In the genomic region with DNA sequence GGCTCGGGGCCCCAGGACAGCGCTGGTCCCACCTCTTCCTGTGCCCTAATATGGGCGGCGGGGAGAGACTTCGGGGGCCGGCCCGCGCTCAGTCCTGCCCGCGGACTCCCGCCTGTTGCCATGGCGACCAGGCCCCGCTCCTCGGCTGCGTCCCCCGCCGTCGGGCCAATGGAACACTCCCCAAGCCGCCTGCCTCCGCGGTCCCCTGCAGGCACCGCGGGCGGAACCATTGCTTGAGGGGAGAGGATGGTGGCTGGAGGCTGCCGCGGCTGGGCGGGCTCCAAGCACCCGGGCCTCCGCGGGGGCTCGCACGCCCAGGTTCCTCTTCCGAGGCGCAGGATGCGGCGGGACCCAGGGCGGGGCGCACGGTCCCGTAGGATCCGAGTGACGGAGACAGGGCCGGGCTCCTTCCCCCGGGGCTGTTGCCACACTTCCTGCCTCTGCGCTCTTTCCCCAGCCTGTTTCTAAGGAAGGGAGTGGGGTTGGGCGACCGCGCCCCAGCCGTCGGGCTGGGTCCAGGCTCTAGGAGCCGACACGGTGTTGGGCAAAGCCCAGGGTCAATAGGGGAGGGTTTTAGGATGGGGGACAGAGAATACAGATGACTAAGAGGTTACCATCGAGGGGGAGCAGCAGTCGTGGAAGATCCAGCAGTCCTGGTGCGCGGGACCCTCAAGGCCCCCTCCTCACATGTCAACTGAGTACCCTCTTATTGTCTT, we compare ENCODE assay signal across 1 cellular context.
TF ChIP-seq lines count a peak whose summit lies in the region.

No MANE protein-coding gene starts in this region.

TF ChIP-seq in WTC11, 78 proteins besides CTCF, POLR2A, EP300 and RAD21 (continued from another document):
- TF ChIP-seq, protein P1, sequence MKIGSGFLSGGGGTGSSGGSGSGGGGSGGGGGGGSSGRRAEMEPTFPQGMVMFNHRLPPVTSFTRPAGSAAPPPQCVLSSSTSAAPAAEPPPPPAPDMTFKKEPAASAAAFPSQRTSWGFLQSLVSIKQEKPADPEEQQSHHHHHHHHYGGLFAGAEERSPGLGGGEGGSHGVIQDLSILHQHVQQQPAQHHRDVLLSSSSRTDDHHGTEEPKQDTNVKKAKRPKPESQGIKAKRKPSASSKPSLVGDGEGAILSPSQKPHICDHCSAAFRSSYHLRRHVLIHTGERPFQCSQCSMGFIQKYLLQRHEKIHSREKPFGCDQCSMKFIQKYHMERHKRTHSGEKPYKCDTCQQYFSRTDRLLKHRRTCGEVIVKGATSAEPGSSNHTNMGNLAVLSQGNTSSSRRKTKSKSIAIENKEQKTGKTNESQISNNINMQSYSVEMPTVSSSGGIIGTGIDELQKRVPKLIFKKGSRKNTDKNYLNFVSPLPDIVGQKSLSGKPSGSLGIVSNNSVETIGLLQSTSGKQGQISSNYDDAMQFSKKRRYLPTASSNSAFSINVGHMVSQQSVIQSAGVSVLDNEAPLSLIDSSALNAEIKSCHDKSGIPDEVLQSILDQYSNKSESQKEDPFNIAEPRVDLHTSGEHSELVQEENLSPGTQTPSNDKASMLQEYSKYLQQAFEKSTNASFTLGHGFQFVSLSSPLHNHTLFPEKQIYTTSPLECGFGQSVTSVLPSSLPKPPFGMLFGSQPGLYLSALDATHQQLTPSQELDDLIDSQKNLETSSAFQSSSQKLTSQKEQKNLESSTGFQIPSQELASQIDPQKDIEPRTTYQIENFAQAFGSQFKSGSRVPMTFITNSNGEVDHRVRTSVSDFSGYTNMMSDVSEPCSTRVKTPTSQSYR (CRISPR knock-in tag; IDR thresholded peaks at IDR 0.05), result no peak
- TF ChIP-seq MXD4 (CRISPR knock-in tag; IDR thresholded peaks at IDR 0.05; ENCODE audit: borderline replicate concordance), result no peak
- no peak for TF ChIP-seq CREB1 (CRISPR knock-in tag; IDR thresholded peaks at IDR 0.05)
- TF ChIP-seq, protein P2, sequence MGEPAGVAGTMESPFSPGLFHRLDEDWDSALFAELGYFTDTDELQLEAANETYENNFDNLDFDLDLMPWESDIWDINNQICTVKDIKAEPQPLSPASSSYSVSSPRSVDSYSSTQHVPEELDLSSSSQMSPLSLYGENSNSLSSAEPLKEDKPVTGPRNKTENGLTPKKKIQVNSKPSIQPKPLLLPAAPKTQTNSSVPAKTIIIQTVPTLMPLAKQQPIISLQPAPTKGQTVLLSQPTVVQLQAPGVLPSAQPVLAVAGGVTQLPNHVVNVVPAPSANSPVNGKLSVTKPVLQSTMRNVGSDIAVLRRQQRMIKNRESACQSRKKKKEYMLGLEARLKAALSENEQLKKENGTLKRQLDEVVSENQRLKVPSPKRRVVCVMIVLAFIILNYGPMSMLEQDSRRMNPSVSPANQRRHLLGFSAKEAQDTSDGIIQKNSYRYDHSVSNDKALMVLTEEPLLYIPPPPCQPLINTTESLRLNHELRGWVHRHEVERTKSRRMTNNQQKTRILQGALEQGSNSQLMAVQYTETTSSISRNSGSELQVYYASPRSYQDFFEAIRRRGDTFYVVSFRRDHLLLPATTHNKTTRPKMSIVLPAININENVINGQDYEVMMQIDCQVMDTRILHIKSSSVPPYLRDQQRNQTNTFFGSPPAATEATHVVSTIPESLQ (CRISPR knock-in tag; IDR thresholded peaks at IDR 0.05), result no peak
- peak; percentile 42; the same call in 1 of the 2 replicates for TF ChIP-seq ZBTB21 (CRISPR knock-in tag; IDR thresholded peaks at IDR 0.05; ENCODE audit: borderline replicate concordance)
- no peak for TF ChIP-seq ZNF423 (CRISPR knock-in tag; IDR thresholded peaks at IDR 0.05)
- no peak for TF ChIP-seq ZNF317 (CRISPR knock-in tag; IDR thresholded peaks at IDR 0.05; ENCODE audit: borderline replicate concordance, low read depth)
- TF ChIP-seq, protein P3, sequence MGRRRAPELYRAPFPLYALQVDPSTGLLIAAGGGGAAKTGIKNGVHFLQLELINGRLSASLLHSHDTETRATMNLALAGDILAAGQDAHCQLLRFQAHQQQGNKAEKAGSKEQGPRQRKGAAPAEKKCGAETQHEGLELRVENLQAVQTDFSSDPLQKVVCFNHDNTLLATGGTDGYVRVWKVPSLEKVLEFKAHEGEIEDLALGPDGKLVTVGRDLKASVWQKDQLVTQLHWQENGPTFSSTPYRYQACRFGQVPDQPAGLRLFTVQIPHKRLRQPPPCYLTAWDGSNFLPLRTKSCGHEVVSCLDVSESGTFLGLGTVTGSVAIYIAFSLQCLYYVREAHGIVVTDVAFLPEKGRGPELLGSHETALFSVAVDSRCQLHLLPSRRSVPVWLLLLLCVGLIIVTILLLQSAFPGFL (CRISPR knock-in tag; IDR thresholded peaks at IDR 0.05; ENCODE audit: borderline replicate concordance), result no peak
- TF ChIP-seq, protein P4, sequence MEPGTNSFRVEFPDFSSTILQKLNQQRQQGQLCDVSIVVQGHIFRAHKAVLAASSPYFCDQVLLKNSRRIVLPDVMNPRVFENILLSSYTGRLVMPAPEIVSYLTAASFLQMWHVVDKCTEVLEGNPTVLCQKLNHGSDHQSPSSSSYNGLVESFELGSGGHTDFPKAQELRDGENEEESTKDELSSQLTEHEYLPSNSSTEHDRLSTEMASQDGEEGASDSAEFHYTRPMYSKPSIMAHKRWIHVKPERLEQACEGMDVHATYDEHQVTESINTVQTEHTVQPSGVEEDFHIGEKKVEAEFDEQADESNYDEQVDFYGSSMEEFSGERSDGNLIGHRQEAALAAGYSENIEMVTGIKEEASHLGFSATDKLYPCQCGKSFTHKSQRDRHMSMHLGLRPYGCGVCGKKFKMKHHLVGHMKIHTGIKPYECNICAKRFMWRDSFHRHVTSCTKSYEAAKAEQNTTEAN (CRISPR knock-in tag; IDR thresholded peaks at IDR 0.05), result no peak
- TF ChIP-seq, protein P5, sequence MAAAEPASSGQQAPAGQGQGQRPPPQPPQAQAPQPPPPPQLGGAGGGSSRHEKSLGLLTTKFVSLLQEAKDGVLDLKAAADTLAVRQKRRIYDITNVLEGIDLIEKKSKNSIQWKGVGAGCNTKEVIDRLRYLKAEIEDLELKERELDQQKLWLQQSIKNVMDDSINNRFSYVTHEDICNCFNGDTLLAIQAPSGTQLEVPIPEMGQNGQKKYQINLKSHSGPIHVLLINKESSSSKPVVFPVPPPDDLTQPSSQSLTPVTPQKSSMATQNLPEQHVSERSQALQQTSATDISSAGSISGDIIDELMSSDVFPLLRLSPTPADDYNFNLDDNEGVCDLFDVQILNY (CRISPR knock-in tag; IDR thresholded peaks at IDR 0.05), result peak; percentile 91
- TF ChIP-seq, protein P6, sequence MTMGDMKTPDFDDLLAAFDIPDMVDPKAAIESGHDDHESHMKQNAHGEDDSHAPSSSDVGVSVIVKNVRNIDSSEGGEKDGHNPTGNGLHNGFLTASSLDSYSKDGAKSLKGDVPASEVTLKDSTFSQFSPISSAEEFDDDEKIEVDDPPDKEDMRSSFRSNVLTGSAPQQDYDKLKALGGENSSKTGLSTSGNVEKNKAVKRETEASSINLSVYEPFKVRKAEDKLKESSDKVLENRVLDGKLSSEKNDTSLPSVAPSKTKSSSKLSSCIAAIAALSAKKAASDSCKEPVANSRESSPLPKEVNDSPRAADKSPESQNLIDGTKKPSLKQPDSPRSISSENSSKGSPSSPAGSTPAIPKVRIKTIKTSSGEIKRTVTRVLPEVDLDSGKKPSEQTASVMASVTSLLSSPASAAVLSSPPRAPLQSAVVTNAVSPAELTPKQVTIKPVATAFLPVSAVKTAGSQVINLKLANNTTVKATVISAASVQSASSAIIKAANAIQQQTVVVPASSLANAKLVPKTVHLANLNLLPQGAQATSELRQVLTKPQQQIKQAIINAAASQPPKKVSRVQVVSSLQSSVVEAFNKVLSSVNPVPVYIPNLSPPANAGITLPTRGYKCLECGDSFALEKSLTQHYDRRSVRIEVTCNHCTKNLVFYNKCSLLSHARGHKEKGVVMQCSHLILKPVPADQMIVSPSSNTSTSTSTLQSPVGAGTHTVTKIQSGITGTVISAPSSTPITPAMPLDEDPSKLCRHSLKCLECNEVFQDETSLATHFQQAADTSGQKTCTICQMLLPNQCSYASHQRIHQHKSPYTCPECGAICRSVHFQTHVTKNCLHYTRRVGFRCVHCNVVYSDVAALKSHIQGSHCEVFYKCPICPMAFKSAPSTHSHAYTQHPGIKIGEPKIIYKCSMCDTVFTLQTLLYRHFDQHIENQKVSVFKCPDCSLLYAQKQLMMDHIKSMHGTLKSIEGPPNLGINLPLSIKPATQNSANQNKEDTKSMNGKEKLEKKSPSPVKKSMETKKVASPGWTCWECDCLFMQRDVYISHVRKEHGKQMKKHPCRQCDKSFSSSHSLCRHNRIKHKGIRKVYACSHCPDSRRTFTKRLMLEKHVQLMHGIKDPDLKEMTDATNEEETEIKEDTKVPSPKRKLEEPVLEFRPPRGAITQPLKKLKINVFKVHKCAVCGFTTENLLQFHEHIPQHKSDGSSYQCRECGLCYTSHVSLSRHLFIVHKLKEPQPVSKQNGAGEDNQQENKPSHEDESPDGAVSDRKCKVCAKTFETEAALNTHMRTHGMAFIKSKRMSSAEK (CRISPR knock-in tag; IDR thresholded peaks at IDR 0.05; ENCODE audit: borderline replicate concordance), result no peak
- TF ChIP-seq, protein P7, sequence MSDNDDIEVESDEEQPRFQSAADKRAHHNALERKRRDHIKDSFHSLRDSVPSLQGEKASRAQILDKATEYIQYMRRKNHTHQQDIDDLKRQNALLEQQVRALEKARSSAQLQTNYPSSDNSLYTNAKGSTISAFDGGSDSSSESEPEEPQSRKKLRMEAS (CRISPR knock-in tag; IDR thresholded peaks at IDR 0.05), result peak; percentile 71
- peak; percentile 56; the same call in 1 of the 2 replicates for TF ChIP-seq TEAD1 (CRISPR knock-in tag; IDR thresholded peaks at IDR 0.05)
- no peak for TF ChIP-seq ZNF263 (CRISPR knock-in tag; IDR thresholded peaks at IDR 0.05; ENCODE audit: low read depth)
- 0 out of 2 replicates have a peak, but pooled peaks have one; percentile 31 for TF ChIP-seq ETV6 (CRISPR knock-in tag; IDR thresholded peaks at IDR 0.05)
- TF ChIP-seq, protein P8, sequence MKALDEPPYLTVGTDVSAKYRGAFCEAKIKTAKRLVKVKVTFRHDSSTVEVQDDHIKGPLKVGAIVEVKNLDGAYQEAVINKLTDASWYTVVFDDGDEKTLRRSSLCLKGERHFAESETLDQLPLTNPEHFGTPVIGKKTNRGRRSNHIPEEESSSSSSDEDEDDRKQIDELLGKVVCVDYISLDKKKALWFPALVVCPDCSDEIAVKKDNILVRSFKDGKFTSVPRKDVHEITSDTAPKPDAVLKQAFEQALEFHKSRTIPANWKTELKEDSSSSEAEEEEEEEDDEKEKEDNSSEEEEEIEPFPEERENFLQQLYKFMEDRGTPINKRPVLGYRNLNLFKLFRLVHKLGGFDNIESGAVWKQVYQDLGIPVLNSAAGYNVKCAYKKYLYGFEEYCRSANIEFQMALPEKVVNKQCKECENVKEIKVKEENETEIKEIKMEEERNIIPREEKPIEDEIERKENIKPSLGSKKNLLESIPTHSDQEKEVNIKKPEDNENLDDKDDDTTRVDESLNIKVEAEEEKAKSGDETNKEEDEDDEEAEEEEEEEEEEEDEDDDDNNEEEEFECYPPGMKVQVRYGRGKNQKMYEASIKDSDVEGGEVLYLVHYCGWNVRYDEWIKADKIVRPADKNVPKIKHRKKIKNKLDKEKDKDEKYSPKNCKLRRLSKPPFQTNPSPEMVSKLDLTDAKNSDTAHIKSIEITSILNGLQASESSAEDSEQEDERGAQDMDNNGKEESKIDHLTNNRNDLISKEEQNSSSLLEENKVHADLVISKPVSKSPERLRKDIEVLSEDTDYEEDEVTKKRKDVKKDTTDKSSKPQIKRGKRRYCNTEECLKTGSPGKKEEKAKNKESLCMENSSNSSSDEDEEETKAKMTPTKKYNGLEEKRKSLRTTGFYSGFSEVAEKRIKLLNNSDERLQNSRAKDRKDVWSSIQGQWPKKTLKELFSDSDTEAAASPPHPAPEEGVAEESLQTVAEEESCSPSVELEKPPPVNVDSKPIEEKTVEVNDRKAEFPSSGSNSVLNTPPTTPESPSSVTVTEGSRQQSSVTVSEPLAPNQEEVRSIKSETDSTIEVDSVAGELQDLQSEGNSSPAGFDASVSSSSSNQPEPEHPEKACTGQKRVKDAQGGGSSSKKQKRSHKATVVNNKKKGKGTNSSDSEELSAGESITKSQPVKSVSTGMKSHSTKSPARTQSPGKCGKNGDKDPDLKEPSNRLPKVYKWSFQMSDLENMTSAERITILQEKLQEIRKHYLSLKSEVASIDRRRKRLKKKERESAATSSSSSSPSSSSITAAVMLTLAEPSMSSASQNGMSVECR (CRISPR knock-in tag; IDR thresholded peaks at IDR 0.05; ENCODE audit: borderline replicate concordance), result 0 out of 2 replicates have a peak, but pooled peaks have one; percentile 60
- TF ChIP-seq ESRRA (CRISPR knock-in tag; IDR thresholded peaks at IDR 0.05; ENCODE audit: borderline replicate concordance), result no peak
- no peak for TF ChIP-seq TP53 (CRISPR knock-in tag; IDR thresholded peaks at IDR 0.05)
- TF ChIP-seq EMX1 (CRISPR knock-in tag; IDR thresholded peaks at IDR 0.05), result no peak
- TF ChIP-seq NR2C2 (CRISPR knock-in tag; IDR thresholded peaks at IDR 0.05), result no peak
- TF ChIP-seq, protein P9, sequence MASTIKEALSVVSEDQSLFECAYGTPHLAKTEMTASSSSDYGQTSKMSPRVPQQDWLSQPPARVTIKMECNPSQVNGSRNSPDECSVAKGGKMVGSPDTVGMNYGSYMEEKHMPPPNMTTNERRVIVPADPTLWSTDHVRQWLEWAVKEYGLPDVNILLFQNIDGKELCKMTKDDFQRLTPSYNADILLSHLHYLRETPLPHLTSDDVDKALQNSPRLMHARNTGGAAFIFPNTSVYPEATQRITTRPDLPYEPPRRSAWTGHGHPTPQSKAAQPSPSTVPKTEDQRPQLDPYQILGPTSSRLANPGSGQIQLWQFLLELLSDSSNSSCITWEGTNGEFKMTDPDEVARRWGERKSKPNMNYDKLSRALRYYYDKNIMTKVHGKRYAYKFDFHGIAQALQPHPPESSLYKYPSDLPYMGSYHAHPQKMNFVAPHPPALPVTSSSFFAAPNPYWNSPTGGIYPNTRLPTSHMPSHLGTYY (CRISPR knock-in tag; IDR thresholded peaks at IDR 0.05), result no peak
TF ChIP-seq in WTC11: peak in this region for 8.
